1 cellular context compared by ENCODE assay signal in genomic region chrX:13066391-13066790, GRCh38.
TF ChIP-seq lines count a peak whose summit lies in the region.

No MANE protein-coding gene starts in this region.

TF ChIP-seq in GM12878, 131 proteins besides CTCF, POLR2A, EP300 and RAD21 (continued from another document):
- TF ChIP-seq ZBTB33 (IDR thresholded peaks at IDR 0.05) (no peak), ZBED1 (IDR thresholded peaks at IDR 0.05; ENCODE audit: borderline replicate concordance) (no peak), BMI1 (IDR thresholded peaks at IDR 0.05; ENCODE audit: borderline replicate concordance) (no peak), RELB (IDR thresholded peaks at IDR 0.05; ENCODE audit: low read depth) (no peak), SUPT20H (IDR thresholded peaks at IDR 0.05; ENCODE audit: borderline replicate concordance, control insufficient read depth, low read depth, low read length) (no peak), ZNF217 (IDR thresholded peaks at IDR 0.05) (no peak)
